ENCODE assay signal across 17 cellular contexts in genomic region chr2:150374562-150374961, GRCh38.
"Had no signal": no experiment of that assay in that cellular context is flagged by ENCODE, and none has a peak within 500 bp of the region (broad histone marks: within the 10 kb centered on the region; RNA-seq: fewer than 3 reads in every experiment).

No MANE protein-coding gene starts in this region.

- H3K36me3 Mint-ChIP-seq: naive B cell had no signal

- H3K27me3 ChIP-seq: heart left ventricle, neutrophil, sigmoid colon had no signal

- DNase-seq: cortex of kidney; dorsolateral prefrontal cortex; effector CD8-positive, alpha-beta T cell; foreskin melanocyte; hippocampal formation; kidney glomerular epithelial cell; mesendoderm; naive B cell; psoas muscle; sigmoid colon; stimulated activated CD4-positive, alpha-beta T cell treated with anti-CD3 and anti-CD28 coated beads, Interleukin-2, amount 100 ng/mL, for 24 hours; stimulated activated naive CD4-positive, alpha-beta T cell treated with Interleukin-2 at 50 U/mL for 16 hours; trophoblast cell had no signal

- H3K4me1 Mint-ChIP-seq: naive B cell had no signal

- H3K27ac Mint-ChIP-seq: naive B cell, nephron had no signal

- H3K9me3 ChIP-seq: neutrophil, psoas muscle, sigmoid colon had no signal

- ATAC-seq: psoas muscle had no signal

- H3K4me1 ChIP-seq: psoas muscle, sigmoid colon had no signal

- H3K27me3 Mint-ChIP-seq: naive B cell had no signal

- H3K9me3 Mint-ChIP-seq: nephron had no signal

- H3K4me3 ChIP-seq: dorsolateral prefrontal cortex, heart left ventricle, psoas muscle, sigmoid colon, skin epidermis had no signal

- H3K4me3 Mint-ChIP-seq: naive B cell, nephron had no signal

- H3K36me3 ChIP-seq: heart left ventricle, neutrophil, sigmoid colon had no signal

- H3K27ac ChIP-seq: dorsolateral prefrontal cortex, neutrophil, psoas muscle, sigmoid colon, skin epidermis had no signal
